In the genomic region with DNA sequence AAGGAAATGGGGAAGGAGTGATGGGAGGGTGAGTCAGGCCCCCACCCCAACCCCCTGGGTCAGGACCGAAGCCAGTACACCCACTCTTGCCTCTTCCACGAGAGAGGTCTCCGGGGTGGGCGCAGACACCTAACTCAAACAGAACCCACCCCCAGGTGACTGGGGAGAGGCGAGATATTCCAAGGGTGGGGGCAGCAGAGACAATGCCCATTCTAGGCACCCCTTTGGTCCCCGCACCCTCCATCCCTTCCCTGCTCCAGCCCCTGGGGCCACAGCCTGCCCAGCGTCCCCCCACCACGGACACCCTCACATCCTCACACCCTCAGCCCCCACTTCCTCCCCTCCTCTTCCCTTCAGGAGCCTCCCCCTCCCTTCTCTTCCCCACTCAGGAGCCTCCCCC, we compare ENCODE assay signal across 10 cellular contexts. TPM values are rescaled to one million over a fixed set of nuclear protein-coding genes. Genes with fewer than 3 reads are reported as not detected.
DNase-seq lines count a peak whose midpoint lies in the region; ATAC-seq, FAIRE-seq and TF ChIP-seq lines count a peak whose summit lies in the region.
"Had no signal": no experiment of that assay in that cellular context is flagged by ENCODE, and none has a peak within 500 bp of the region (broad histone marks: within the 10 kb centered on the region; RNA-seq: fewer than 3 reads in every experiment).

No MANE protein-coding gene starts in this region.

- H3K27me3 ChIP-seq in IMR-90 (ENCODE audit: control insufficient read depth, insufficient read depth, low read length) (no peaks in the 10 kb centered on the region), H1 (replicated peaks in 1 of 4; ENCODE audit: control insufficient read depth in 3 of 4, extremely low read depth in 1 of 4, insufficient read depth in 3 of 4, low read length in 3 of 4) (no peaks in the 10 kb centered on the region), neural cell (ENCODE audit: insufficient read depth, low read depth, low read length) (no peaks in the 10 kb centered on the region)

- H2BK12ac ChIP-seq in H1 (ENCODE audit: low read depth, low read length): peak overlapping the region; percentile 97; the same call in 1 of the 2 replicates

- no peak for TF ChIP-seq CTCF in AG04449 (IDR thresholded peaks at IDR 0.05; ENCODE audit: insufficient read depth, low read length, missing control alignments)
- TF ChIP-seq CTCF in IMR-90 (conservative IDR thresholded peaks at IDR 0.05; ENCODE audit: low read depth, low read length): no peak
- TF ChIP-seq CTCF in H1 (IDR thresholded peaks at IDR 0.05; ENCODE audit: control extremely low read depth in 1 of 3, insufficient read depth in 1 of 3, low read depth in 1 of 3, low read length in 3 of 3): no peak
- TF ChIP-seq CTCF in neural cell (IDR thresholded peaks at IDR 0.05; ENCODE audit: poor library complexity, severe bottlenecking): no peak

- DNase-seq in AG04449 (ENCODE audit: low read depth, low spot score) (no peak), IMR-90 (no peak), H1 (ENCODE audit: low read depth in 1 of 2, low spot score in 2 of 2) (no peak)
- DNase-seq in stimulated activated CD8-positive, alpha-beta memory T cell treated with anti-CD3 and anti-CD28 coated beads, Interleukin-4, amount 100 ng/mL, for 48 hours: no peak

- no peak for TF ChIP-seq POLR2A in IMR-90 (IDR thresholded peaks at IDR 0.05; ENCODE audit: low read depth, low read length)
- no peak; a peak in 1 of 3 replicates for TF ChIP-seq POLR2A in H1 (IDR thresholded peaks at IDR 0.05; ENCODE audit: control extremely low read depth in 1 of 2, low read depth in 2 of 2, low read length in 2 of 2)

- H3K4me3 ChIP-seq in AG04449 (ENCODE audit: low read depth, low read length) (peak overlapping the region; percentile 72), IMR-90 (ENCODE audit: insufficient read depth, low read depth, low read length) (peak overlapping the region; percentile 94), H1 (ENCODE audit: extremely low read depth in 1 of 4, insufficient read depth in 2 of 4, low read depth in 3 of 4, low read length in 4 of 4) (peak overlapping the region; percentile 82 to 99 (median 97)), neural cell (ENCODE audit: low read length) (peak overlapping the region; percentile 98)

- H2BK20ac ChIP-seq in IMR-90 (ENCODE audit: low read depth, low read length): no peak overlapping the region
- no peak overlapping the region for H2BK20ac ChIP-seq in H1 (ENCODE audit: low read length)

- H2BK120ac ChIP-seq in IMR-90 (ENCODE audit: low read depth, low read length) (no peak overlapping the region), H1 (replicated peaks; ENCODE audit: low read depth, low read length) (no peak overlapping the region)

- intact Hi-C loops in IMR-90 (cut with micrococcal nuclease): no loop called here

- H3K9ac ChIP-seq in IMR-90 (ENCODE audit: low read depth, low read length) (no peak overlapping the region), H1 (replicated peaks in 1 of 4; ENCODE audit: extremely low read depth in 1 of 4, low read depth in 3 of 4, low read length in 3 of 4) (peak overlapping the region in 3 of 4 experiments; percentile 51 to 95 (median 59); a peak in 4 of 7 replicates), neural cell (ENCODE audit: low read length) (peak overlapping the region; percentile 96)

- no peak for FAIRE-seq in H1 (lab: Jason Lieb, UNC)

- in situ Hi-C loops in IMR-90 (cut with MboI; ENCODE audit: low sequenced_read_pairs): no loop called here

- H3K18ac ChIP-seq in IMR-90 (ENCODE audit: low read depth, low read length): no peak overlapping the region
- no peak overlapping the region; the same call in 1 of the 2 replicates for H3K18ac ChIP-seq in H1 (ENCODE audit: extremely low read depth, low read length)

- peaks cover 2% of the 10 kb centered on the region for H3F3A ChIP-seq in neural cell (ENCODE audit: insufficient read depth, low read length, poor library complexity, severe bottlenecking)

- dilution Hi-C loops in IMR-90 (cut with HindIII; ENCODE audit: low sequenced_read_pairs, unreplicated experiment): no loop called here

- H2BK15ac ChIP-seq in IMR-90 (ENCODE audit: low read depth, low read length) (no peak overlapping the region), H1 (ENCODE audit: low read length) (no peak overlapping the region)

- no peaks in the 10 kb centered on the region for H3K9me1 ChIP-seq in IMR-90 (ENCODE audit: insufficient read depth, low read length)

- H3K9me2 ChIP-seq in neural cell (ENCODE audit: insufficient read depth, low read length): no peaks in the 10 kb centered on the region

- H3K14ac ChIP-seq in IMR-90 (replicated peaks; ENCODE audit: low read depth, low read length): no peak overlapping the region
- H3K14ac ChIP-seq in H1 (ENCODE audit: insufficient read length): no peak overlapping the region

- no peak overlapping the region for H4K5ac ChIP-seq in IMR-90 (ENCODE audit: low read depth, low read length)
- no peak overlapping the region for H4K5ac ChIP-seq in H1 (ENCODE audit: insufficient read length, low read depth, low read length)

- H3K79me1 ChIP-seq in IMR-90 (ENCODE audit: low read depth in 1 of 2, low read length in 2 of 2): no peaks in the 10 kb centered on the region
- peaks cover 4% of the 10 kb centered on the region; the same call in 1 of the 2 replicates for H3K79me1 ChIP-seq in H1 (ENCODE audit: low read depth, low read length)

- no CpG with 5 or more reads among the region's 8 CpGs for WGBS in IMR-90 (ENCODE audit: extremely low coverage in 2 of 2, insufficient read length in 1 of 2), 2 experiments
- WGBS in H1 (ENCODE audit: extremely low coverage in 1 of 2, insufficient coverage in 1 of 2, insufficient read length in 1 of 2, insufficient replicate concordance in 2 of 2, low coverage in 1 of 2, low lambda C conversion rate in 2 of 2, missing lambda C conversion rate in 1 of 2), 2 experiments: 11% methylated on average over 3 of the region's 8 CpGs; no CpG with 5 or more reads in 1 of the 2 experiments

- H4K20me1 ChIP-seq in IMR-90 (ENCODE audit: insufficient read depth, low read length): no peaks in the 10 kb centered on the region
- H4K20me1 ChIP-seq in H1 (replicated peaks in 1 of 2; ENCODE audit: control insufficient read depth in 1 of 2, insufficient read depth in 2 of 2, low read length in 2 of 2): no peaks in the 10 kb centered on the region
- H4K20me1 ChIP-seq in neural cell (ENCODE audit: insufficient read depth): no peaks in the 10 kb centered on the region

- ATAC-seq in IMR-90 (ENCODE audit: low read depth): no peak
- ATAC-seq in GM18519 (IDR thresholded peaks at IDR 0.05; ENCODE audit: low FRiP score, unreplicated experiment): no peak
- no peak for ATAC-seq in HG02852 (IDR thresholded peaks at IDR 0.05; ENCODE audit: unreplicated experiment)
- ATAC-seq in HG03097 (IDR thresholded peaks at IDR 0.05; ENCODE audit: low FRiP score, unreplicated experiment): no peak
- ATAC-seq: HCT116 had no signal

- no peak overlapping the region for H2AFZ ChIP-seq in IMR-90 (replicated peaks; ENCODE audit: low read length, poor library complexity)
- H2AFZ ChIP-seq in H1 (ENCODE audit: low read length): no peak overlapping the region
- H2AFZ ChIP-seq in neural cell (ENCODE audit: low read depth, low read length): no peak overlapping the region

- CTCF ChIA-PET in AG04449 (lab: Yijun Ruan, JAX) (no interaction called here), IMR-90 (lab: Yijun Ruan, JAX) (no interaction called here), H1 (lab: Charles Lee; ENCODE audit: partially characterized antibody) (no interaction called here)

- H3K23ac ChIP-seq in IMR-90 (ENCODE audit: low read depth, low read length) (no peak overlapping the region), H1 (ENCODE audit: insufficient read length) (no peak overlapping the region)

- H2AK9ac ChIP-seq in IMR-90 (replicated peaks; ENCODE audit: low read depth, low read length, poor library complexity): no peak overlapping the region

- H2AK5ac ChIP-seq in IMR-90 (ENCODE audit: low read depth, low read length) (no peak overlapping the region), H1 (ENCODE audit: low read depth, low read length) (peak overlapping the region; percentile 88; the same call in 1 of the 2 replicates)

- POLR2A ChIA-PET in AG04449 (lab: Yijun Ruan, JAX) (no interaction called here), IMR-90 (lab: Charles Lee; ENCODE audit: unreplicated experiment) (no interaction called here), H1 (lab: Charles Lee; ENCODE audit: partially characterized antibody) (interaction anchor here (1.0 to 2.8 kb wide), 9 partner anchors 9 to 86 kb away, joined by 3 to 23 read pairs (median 4); partner anchors contain the start of gene ZNF135)

- H3K9me3 ChIP-seq in IMR-90 (ENCODE audit: control insufficient read depth, insufficient read depth, low read length): peaks cover 48% of the 10 kb centered on the region
- peaks cover 6 to 9% of the 10 kb centered on the region in 2 experiments; a peak in 2 of 4 replicates for H3K9me3 ChIP-seq in H1 (ENCODE audit: insufficient read depth in 2 of 2, low read depth in 1 of 2, low read length in 1 of 2)
- peaks cover 44% of the 10 kb centered on the region for H3K9me3 ChIP-seq in neural cell (ENCODE audit: low read length)

- H3K4me1 ChIP-seq in IMR-90 (ENCODE audit: control insufficient read depth, insufficient read depth, low read length) (no peaks in the 10 kb centered on the region), H1 (replicated peaks in 1 of 4; ENCODE audit: control insufficient read depth in 3 of 4, insufficient read depth in 4 of 4, low read length in 3 of 4) (peaks cover 0 to 5% (median 4%) of the 10 kb centered on the region in 4 experiments; a peak in 5 of 7 replicates)

- H3K4me2 ChIP-seq in IMR-90 (ENCODE audit: low read depth, low read length): peak overlapping the region; percentile 93
- H3K4me2 ChIP-seq in H1 (ENCODE audit: insufficient read depth in 1 of 2, low read depth in 2 of 2, low read length in 2 of 2): peak overlapping the region; percentile 69 to 73
- peak overlapping the region; percentile 57 for H3K4me2 ChIP-seq in neural cell (ENCODE audit: low read length)

- peaks cover 0 to 16% of the 10 kb centered on the region in 2 experiments; a peak in 1 of 4 replicates for H3K79me2 ChIP-seq in H1 (ENCODE audit: control insufficient read depth in 1 of 2, insufficient read depth in 2 of 2, low read length in 2 of 2)
- peaks cover 28% of the 10 kb centered on the region for H3K79me2 ChIP-seq in neural cell (replicated peaks; ENCODE audit: insufficient read depth, low read length)

- H3K23me2 ChIP-seq in H1 (ENCODE audit: low read depth, low read length): peaks cover 2% of the 10 kb centered on the region; the same call in 1 of the 2 replicates

- H4K8ac ChIP-seq in IMR-90 (ENCODE audit: low read depth in 2 of 2, low read length in 2 of 2) (no peak overlapping the region), H1 (ENCODE audit: extremely low read depth, insufficient read depth, low read length) (peak overlapping the region; percentile 97; the same call in 1 of the 2 replicates)

- H3K56ac ChIP-seq in IMR-90 (ENCODE audit: extremely low read depth, insufficient read depth, low read length) (no peak overlapping the region), H1 (replicated peaks; ENCODE audit: insufficient read length, low read depth, low read length) (no peak overlapping the region)

- H3K27ac ChIP-seq in IMR-90 (ENCODE audit: insufficient read depth, low read length): no peak overlapping the region; the same call in 1 of the 2 replicates
- H3K27ac ChIP-seq in H1 (ENCODE audit: low read depth, low read length): peak overlapping the region; percentile 75
- H3K27ac ChIP-seq in neural cell (ENCODE audit: low read length): peak overlapping the region; percentile 99

- no peak overlapping the region for H3K4ac ChIP-seq in IMR-90 (ENCODE audit: low read depth, low read length)
- peak overlapping the region; percentile 83 for H3K4ac ChIP-seq in H1 (replicated peaks; ENCODE audit: insufficient read length, low read depth, low read length)

- TF ChIP-seq RAD21 in IMR-90 (IDR thresholded peaks at IDR 0.05; ENCODE audit: low read length) (no peak), H1 (IDR thresholded peaks at IDR 0.05 in 1 of 2, conservative IDR thresholded peaks at IDR 0.05 in 1 of 2; ENCODE audit: low read depth in 2 of 2, low read length in 2 of 2) (no peak), neural cell (conservative IDR thresholded peaks at IDR 0.05) (no peak)

- no TSS peak for BruUV-seq in IMR-90 (replicated peaks; lab: Mats Ljungman, UMichigan)

- TF ChIP-seq EP300 in H1 (IDR thresholded peaks at IDR 0.05; ENCODE audit: borderline replicate concordance in 1 of 2, low read depth in 2 of 2, low read length in 2 of 2) (no peak), neural cell (conservative IDR thresholded peaks at IDR 0.05; ENCODE audit: poor library complexity, severe bottlenecking) (no peak)

- H4K91ac ChIP-seq in IMR-90 (ENCODE audit: insufficient read depth, low read depth, low read length): no peak overlapping the region
- H4K91ac ChIP-seq in H1 (replicated peaks; ENCODE audit: insufficient read length, low read length): no peak overlapping the region

- H3K36me3 ChIP-seq in IMR-90 (ENCODE audit: control insufficient read depth, insufficient read depth, low read length): peaks cover 2% of the 10 kb centered on the region; the same call in 1 of the 2 replicates
- H3K36me3 ChIP-seq in H1 (ENCODE audit: control insufficient read depth in 2 of 4, insufficient read depth in 4 of 4, low read length in 3 of 4): no peaks in the 10 kb centered on the region
- peaks cover 29% of the 10 kb centered on the region for H3K36me3 ChIP-seq in neural cell (ENCODE audit: insufficient read depth, low read length)

- H2BK5ac ChIP-seq in IMR-90 (ENCODE audit: low read depth, low read length, poor library complexity, severe bottlenecking) (no peak overlapping the region), H1 (ENCODE audit: low read depth, low read length) (peak overlapping the region; percentile 98; the same call in 1 of the 2 replicates)

RNA-seq across cellular contexts. Expression of gene ZSCAN18, which starts 0.7 kb away (rescaled TPM):
- total RNA-seq in IMR-90 (2012; rRNA removed): 3.0 and 3.6 TPM in 2 replicates
- polyA plus RNA-seq in IMR-90 (2012; rRNA removed) (8.2 and 11.1 TPM in 2 replicates), H1 (2011; rRNA removed) (41.4 and 64.7 TPM in 2 replicates), neural cell (399 and 400 TPM in 2 replicates)
- 8.6 and 9.5 TPM in 2 replicates for polyA plus RNA-seq in IMR-90 (2012; cell fraction: cytosol; rRNA removed)
- 30.0 and 36.5 TPM in 2 replicates for polyA plus RNA-seq in IMR-90 (2012; cell fraction: nucleus; rRNA removed; ENCODE audit: low replicate concordance)
- total RNA-seq in H1 (2021; fragmentation: NEBNext Ultra II Directional; extraction: Animal tissue kit (Norgen Biotek cat#: 25700)): 37.0 and 37.6 TPM in 2 replicates
- 58.3 TPM for polyA plus RNA-seq in H1 (2011; cell fraction: cytosol; rRNA removed)
- 111 TPM for polyA plus RNA-seq in H1 (2011; cell fraction: nucleus; rRNA removed)
- polyA plus RNA-seq in H1 (2012, experiment 1 of 2): 41.5 to 51.6 TPM (median 46.0 TPM) in 4 replicates
- polyA plus RNA-seq in H1 (2012, experiment 2 of 2): 31.0 TPM
- 29.8 TPM for polyA plus RNA-seq in H1 (2013, experiment 1 of 2)
- 27.0 TPM for polyA plus RNA-seq in H1 (2013, experiment 2 of 2)
- 18.1 and 18.4 TPM in 2 replicates for polyA minus RNA-seq in H1 (2011; rRNA and poly(A)+ RNA removed)
- 29.7 TPM for polyA minus RNA-seq in H1 (2011; cell fraction: cytosol; rRNA and poly(A)+ RNA removed)
- polyA minus RNA-seq in H1 (2011; cell fraction: nucleus; rRNA and poly(A)+ RNA removed): 44.2 TPM
- polyA minus RNA-seq in neural cell: 274 and 303 TPM in 2 replicates

RNA-seq across cellular contexts. Expression of gene ZNF135, which starts 38.3 kb away (rescaled TPM):
- total RNA-seq in IMR-90 (2012; rRNA removed): 1.9 and 2.7 TPM in 2 replicates
- polyA plus RNA-seq in IMR-90 (2012; rRNA removed) (2.4 and 2.7 TPM in 2 replicates), H1 (2011; rRNA removed) (6.9 and 7.9 TPM in 2 replicates), neural cell (13.7 and 17.2 TPM in 2 replicates)
- polyA plus RNA-seq in IMR-90 (2012; cell fraction: cytosol; rRNA removed): 0.58 and 1.1 TPM in 2 replicates
- 9.2 and 12.1 TPM in 2 replicates for polyA plus RNA-seq in IMR-90 (2012; cell fraction: nucleus; rRNA removed; ENCODE audit: low replicate concordance)
- 5.2 and 5.3 TPM in 2 replicates for total RNA-seq in H1 (2021; fragmentation: NEBNext Ultra II Directional; extraction: Animal tissue kit (Norgen Biotek cat#: 25700))
- polyA plus RNA-seq in H1 (2011; cell fraction: cytosol; rRNA removed): 9.2 TPM
- polyA plus RNA-seq in H1 (2011; cell fraction: nucleus; rRNA removed): 26.8 TPM
- 5.1 to 6.2 TPM (median 5.3 TPM) in 4 replicates for polyA plus RNA-seq in H1 (2012, experiment 1 of 2)
- polyA plus RNA-seq in H1 (2012, experiment 2 of 2): 0.51 TPM
- 4.7 TPM for polyA plus RNA-seq in H1 (2013, experiment 1 of 2)
- 4.2 TPM for polyA plus RNA-seq in H1 (2013, experiment 2 of 2)
- 17.9 and 23.2 TPM in 2 replicates for polyA minus RNA-seq in H1 (2011; rRNA and poly(A)+ RNA removed)
- 7.2 TPM for polyA minus RNA-seq in H1 (2011; cell fraction: cytosol; rRNA and poly(A)+ RNA removed)
- polyA minus RNA-seq in H1 (2011; cell fraction: nucleus; rRNA and poly(A)+ RNA removed): 19.7 TPM
- polyA minus RNA-seq in neural cell: 16.1 and 20.4 TPM in 2 replicates
- total RNA-seq: G401 had no signal

RNA-seq across cellular contexts. Expression of gene ZNF329, which starts 53.2 kb away (rescaled TPM):
- total RNA-seq in IMR-90 (2012; rRNA removed): 15.3 and 16.8 TPM in 2 replicates
- polyA plus RNA-seq in IMR-90 (2012; rRNA removed) (3.3 and 4.7 TPM in 2 replicates), H1 (2011; rRNA removed) (5.0 and 5.8 TPM in 2 replicates), neural cell (20.3 and 20.6 TPM in 2 replicates)
- polyA plus RNA-seq in IMR-90 (2012; cell fraction: cytosol; rRNA removed): 1.3 and 2.0 TPM in 2 replicates
- 1.1 and 3.6 TPM in 2 replicates for polyA plus RNA-seq in IMR-90 (2012; cell fraction: nucleus; rRNA removed; ENCODE audit: low replicate concordance)
- 11.2 and 12.0 TPM in 2 replicates for total RNA-seq in H1 (2021; fragmentation: NEBNext Ultra II Directional; extraction: Animal tissue kit (Norgen Biotek cat#: 25700))
- 7.8 TPM for polyA plus RNA-seq in H1 (2011; cell fraction: cytosol; rRNA removed)
- 5.4 TPM for polyA plus RNA-seq in H1 (2011; cell fraction: nucleus; rRNA removed)
- 8.2 to 12.5 TPM (median 9.8 TPM) in 4 replicates for polyA plus RNA-seq in H1 (2012, experiment 1 of 2)
- polyA plus RNA-seq in H1 (2012, experiment 2 of 2): 2.1 TPM
- 5.5 TPM for polyA plus RNA-seq in H1 (2013, experiment 1 of 2)
- polyA plus RNA-seq in H1 (2013, experiment 2 of 2): 6.1 TPM
- polyA minus RNA-seq in H1 (2011; rRNA and poly(A)+ RNA removed): 17.6 and 18.5 TPM in 2 replicates
- polyA minus RNA-seq in H1 (2011; cell fraction: cytosol; rRNA and poly(A)+ RNA removed): 11.0 TPM
- polyA minus RNA-seq in H1 (2011; cell fraction: nucleus; rRNA and poly(A)+ RNA removed): 8.4 TPM
- 48.4 and 49.7 TPM in 2 replicates for polyA minus RNA-seq in neural cell
